22 cellular contexts compared by ENCODE assay signal in the genomic region with DNA sequence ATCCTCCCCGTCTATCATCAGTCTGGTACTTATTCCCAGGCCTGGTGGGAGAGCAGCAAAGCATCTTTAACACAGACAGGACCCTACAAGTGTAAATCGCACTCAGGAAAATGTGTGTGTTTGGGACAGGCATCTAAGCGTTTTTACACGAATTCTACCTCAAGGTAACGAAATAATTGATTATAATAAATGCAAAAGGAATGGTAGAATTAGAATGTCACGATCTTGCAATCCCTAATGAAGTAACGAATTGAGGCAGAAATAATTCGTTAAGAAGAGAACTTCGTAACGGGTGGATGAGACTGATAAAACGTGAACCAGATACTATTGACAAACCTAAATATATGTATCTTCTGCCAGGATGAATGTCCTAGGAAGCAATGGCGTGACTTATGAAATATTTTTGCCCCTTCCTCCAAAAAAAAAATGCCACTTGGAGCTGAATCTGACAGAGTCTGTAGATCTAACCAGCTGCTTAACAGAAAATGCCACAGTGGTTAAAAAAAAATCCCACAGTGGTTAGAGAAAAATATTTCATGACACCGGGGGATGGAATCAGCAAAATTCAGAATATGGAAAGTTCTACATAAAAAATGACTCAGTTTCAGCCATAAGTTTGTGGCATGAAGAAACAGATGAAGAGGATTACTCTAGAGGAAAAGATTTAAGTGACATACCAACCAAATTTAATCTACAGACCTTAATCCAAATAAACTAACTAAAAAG.
"Had no signal": no experiment of that assay in that cellular context is flagged by ENCODE, and none has a peak within 500 bp of the region (broad histone marks: within the 10 kb centered on the region; RNA-seq: fewer than 3 reads in every experiment).

No MANE protein-coding gene starts in this region.

- H3K9me3 Mint-ChIP-seq: endodermal cell; naive thymus-derived CD4-positive, alpha-beta T cell; nephron progenitor cell had no signal

- H3K36me3 Mint-ChIP-seq: naive thymus-derived CD4-positive, alpha-beta T cell had no signal

- ATAC-seq: left colon; left ventricle myocardium superior; naive thymus-derived CD4-positive, alpha-beta T cell; psoas muscle; sciatic nerve had no signal

- DNase-seq: effector CD4-positive, alpha-beta T cell; endodermal cell; erythroblast; foreskin melanocyte; head of caudate nucleus; left colon; left ventricle myocardium superior; mesenchymal stem cell; midbrain; naive thymus-derived CD4-positive, alpha-beta T cell; nephron progenitor cell; psoas muscle; retina; stimulated activated CD4-positive, alpha-beta T cell treated with anti-CD3 and anti-CD28 coated beads, Interleukin-12 subunit alpha, Interleukin-12 subunit beta, amount 100 ng/mL, for 4 hours; stimulated activated naive CD4-positive, alpha-beta T cell; stomach; trophoblast cell had no signal

- H3K4me3 ChIP-seq: coronary artery, hepatocyte, lung, psoas muscle, skin epidermis, stomach had no signal

- H3K4me3 Mint-ChIP-seq: endodermal cell; naive thymus-derived CD4-positive, alpha-beta T cell; nephron progenitor cell had no signal

- H3K27ac Mint-ChIP-seq: endodermal cell; naive thymus-derived CD4-positive, alpha-beta T cell; nephron progenitor cell had no signal
